Comparison of ENCODE assay signal across 14 cellular contexts in the genomic region with DNA sequence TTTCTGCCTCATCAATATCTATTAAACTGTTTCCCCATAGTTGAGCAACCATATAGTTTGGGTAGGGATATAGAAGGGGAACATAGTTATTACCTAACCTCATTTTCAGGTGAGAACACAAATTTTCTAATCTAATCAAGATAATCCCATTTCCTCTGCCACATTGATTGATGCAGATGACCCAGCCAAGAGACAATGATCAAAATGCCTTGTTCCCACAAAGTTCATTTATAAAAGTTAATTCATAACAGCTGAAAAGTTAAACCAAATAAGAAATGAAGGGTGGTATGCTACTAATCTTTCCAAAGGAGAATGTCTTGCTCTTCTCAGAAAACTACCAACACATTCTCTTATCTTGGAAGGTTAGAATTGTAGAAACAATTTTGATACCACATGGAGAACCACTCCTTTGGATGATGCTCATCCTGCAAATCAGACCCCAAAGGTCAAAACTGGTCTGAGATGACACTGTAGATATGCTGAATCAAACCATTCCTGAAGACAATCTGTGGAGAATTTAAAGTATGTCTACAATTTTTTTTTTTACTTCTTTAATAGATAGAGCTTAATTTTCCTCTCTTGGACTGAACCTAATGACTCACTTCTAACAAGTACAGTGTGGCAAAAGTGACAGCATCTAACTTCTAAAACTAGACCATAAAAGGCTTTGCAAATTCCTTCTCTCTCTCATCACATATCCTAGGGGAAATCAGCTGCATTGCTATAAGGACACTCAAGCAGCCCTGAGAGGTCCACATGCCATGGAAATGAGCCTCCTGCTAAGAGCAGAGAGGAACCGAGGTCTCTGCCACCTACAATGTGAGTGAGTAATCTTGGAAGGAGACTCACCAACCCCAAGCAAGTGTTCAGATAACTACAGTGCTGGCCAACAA.
A peak's percentile ranks its signal among the peaks of the same experiment; 100 is the strongest.
DNase-seq lines count a peak whose midpoint lies in the region; ATAC-seq and TF ChIP-seq lines count a peak whose summit lies in the region.
"Had no signal": no experiment of that assay in that cellular context is flagged by ENCODE, and none has a peak within 500 bp of the region (broad histone marks: within the 10 kb centered on the region; RNA-seq: fewer than 3 reads in every experiment).

No MANE protein-coding gene starts in this region.

- H3K14ac ChIP-seq in mesenchymal stem cell (ENCODE audit: low read length in 2 of 2) = no peak overlapping the region

- H3K18ac ChIP-seq in mesenchymal stem cell (ENCODE audit: low read depth in 1 of 2, low read length in 2 of 2) = peak overlapping the region in 1 of 2 experiments; percentile 57

- no peak overlapping the region for H3K4me2 ChIP-seq in mesenchymal stem cell (ENCODE audit: low read length, poor library complexity, severe bottlenecking)

- H4K91ac ChIP-seq in mesenchymal stem cell (ENCODE audit: low read length) = no peak overlapping the region

- H3K27ac Mint-ChIP-seq in chondrocyte (ENCODE audit: unreplicated experiment) = peak overlapping the region; percentile 75
- H3K27ac Mint-ChIP-seq: CD4-positive, alpha-beta memory T cell; naive thymus-derived CD8-positive, alpha-beta T cell had no signal

- H2BK15ac ChIP-seq in mesenchymal stem cell (ENCODE audit: low read depth, poor library complexity, severe bottlenecking) = no peak overlapping the region

- peaks cover 13% of the 10 kb centered on the region for H3K9me3 Mint-ChIP-seq in chondrocyte (ENCODE audit: low read depth)

- H3K36me3 Mint-ChIP-seq in chondrocyte (ENCODE audit: low read depth) = peaks cover 3% of the 10 kb centered on the region
- H3K36me3 Mint-ChIP-seq: CD4-positive, alpha-beta memory T cell; naive thymus-derived CD8-positive, alpha-beta T cell had no signal

- H2BK5ac ChIP-seq in mesenchymal stem cell (ENCODE audit: low read depth, low read length, poor library complexity, severe bottlenecking) = peak overlapping the region; percentile 92

- H3K23ac ChIP-seq in mesenchymal stem cell (ENCODE audit: low read length in 2 of 2) = no peak overlapping the region

- peak overlapping the region; percentile 94 for H3K27ac ChIP-seq in mesenchymal stem cell (ENCODE audit: low read length, poor library complexity, severe bottlenecking)
- H3K27ac ChIP-seq: skin epidermis had no signal

- no peak overlapping the region for H2AFZ ChIP-seq in mesenchymal stem cell (ENCODE audit: low read depth, low read length)

- DNase-seq in AG08396 (ENCODE audit: low spot score) (peak; percentile 22), LHCN-M2 (ENCODE audit: low read depth) (peak; percentile 92), chondrocyte (ENCODE audit: low spot score) (no peak), mesenchymal stem cell (peak; percentile 91), DMS79 (lab: John Stamatoyannopoulos, UW) (no peak), medulla oblongata (ENCODE audit: extremely low spot score) (no peak)
- no peak for DNase-seq in activated T-cell treated with anti-CD3 and anti-CD28 coated beads, Interleukin-2, amount 50 U/mL, for 48 hours
- DNase-seq: CD4-positive, alpha-beta memory T cell; naive thymus-derived CD8-positive, alpha-beta T cell; NCI-H1417; NCI-H526 treated with DMSO at 0.1 percent for 48 hours; SIG-M5 had no signal

- H3K4me3 Mint-ChIP-seq in chondrocyte (ENCODE audit: unreplicated experiment) = no peak overlapping the region
- H3K4me3 Mint-ChIP-seq: CD4-positive, alpha-beta memory T cell; naive thymus-derived CD8-positive, alpha-beta T cell had no signal

- H2AK5ac ChIP-seq in mesenchymal stem cell (ENCODE audit: low read length, severe bottlenecking) = peak overlapping the region; percentile 94

- H3K27me3 Mint-ChIP-seq in chondrocyte (ENCODE audit: low read depth) = no peaks in the 10 kb centered on the region
- H3K27me3 Mint-ChIP-seq: CD4-positive, alpha-beta memory T cell; naive thymus-derived CD8-positive, alpha-beta T cell had no signal

- no peak overlapping the region for H3K4me3 ChIP-seq in mesenchymal stem cell (ENCODE audit: insufficient read depth in 1 of 2, low read depth in 1 of 2, low read length in 2 of 2)
- H3K4me3 ChIP-seq: skin epidermis had no signal

- H3K4ac ChIP-seq in mesenchymal stem cell (ENCODE audit: low read depth in 1 of 2, low read length in 2 of 2) = no peak overlapping the region

- H3K36me3 ChIP-seq in mesenchymal stem cell (ENCODE audit: control insufficient read depth in 1 of 2, insufficient read depth in 2 of 2, low read depth in 1 of 2, low read length in 2 of 2) = no peaks in the 10 kb centered on the region

- peak overlapping the region; percentile 49 for H3K9ac ChIP-seq in mesenchymal stem cell (ENCODE audit: low read length)

- WGBS in mesenchymal stem cell = 8% methylated on average over 1 of the region's 1 CpG

- H3K27me3 ChIP-seq in mesenchymal stem cell (ENCODE audit: control insufficient read depth in 1 of 2, insufficient read depth in 1 of 2, low read length in 2 of 2) = no peaks in the 10 kb centered on the region

- no peaks in the 10 kb centered on the region for H3K79me1 ChIP-seq in mesenchymal stem cell (replicated peaks; ENCODE audit: low read length, poor library complexity, severe bottlenecking)

- peak overlapping the region in 1 of 2 experiments; percentile 63 for H2BK12ac ChIP-seq in mesenchymal stem cell (ENCODE audit: low read length in 2 of 2)

- H3K4me1 ChIP-seq in mesenchymal stem cell (ENCODE audit: control insufficient read depth, insufficient read depth, low read depth, low read length) = no peaks in the 10 kb centered on the region

- H3K9me3 ChIP-seq in mesenchymal stem cell (ENCODE audit: control insufficient read depth, low read length) = no peaks in the 10 kb centered on the region

- no peak overlapping the region for H4K8ac ChIP-seq in mesenchymal stem cell (ENCODE audit: low read length)

- no peak for ATAC-seq in GM18511 (IDR thresholded peaks at IDR 0.05; ENCODE audit: unreplicated experiment)
- ATAC-seq: naive thymus-derived CD8-positive, alpha-beta T cell had no signal

- no peak overlapping the region for H2BK120ac ChIP-seq in mesenchymal stem cell (ENCODE audit: low read depth, low read length)

- no peak for TF ChIP-seq CTCF in chondrocyte (IDR thresholded peaks at IDR 0.05)

- H3K4me1 Mint-ChIP-seq in chondrocyte (ENCODE audit: low read depth) = peaks cover 60% of the 10 kb centered on the region
- H3K4me1 Mint-ChIP-seq: CD4-positive, alpha-beta memory T cell; naive thymus-derived CD8-positive, alpha-beta T cell had no signal

Comparison
In these comparisons a context has a peak if more than half of its experiments do, and no peak if none do; other contexts are left out.
1. DNase-seq: peak in AG08396 (single experiment), LHCN-M2 (single experiment) and mesenchymal stem cell (single experiment); none in chondrocyte (single experiment), DMS79 (single experiment), activated T-cell treated with anti-CD3 and anti-CD28 coated beads, Interleukin-2, amount 50 U/mL, for 48 hours (0 of 2) and medulla oblongata (single experiment).